ENCODE assay signal across 17 cellular contexts in genomic region chr1:33957854-33958253, GRCh38.
DNase-seq lines count a peak whose midpoint lies in the region; ATAC-seq and TF ChIP-seq lines count a peak whose summit lies in the region.
"Had no signal": no experiment of that assay in that cellular context is flagged by ENCODE, and none has a peak within 500 bp of the region (broad histone marks: within the 10 kb centered on the region; RNA-seq: fewer than 3 reads in every experiment).

No MANE protein-coding gene starts in this region.

- intact Hi-C loops in posterior cingulate gyrus (cut with DNase I) = no loop called here

- H3K4me2 ChIP-seq in hepatocyte = no peak overlapping the region

- H3K27me3 Mint-ChIP-seq in activated T-cell treated with anti-CD3 and anti-CD28 coated beads, Interleukin-2, amount 50 U/mL, for 4 hours (ENCODE audit: low read depth) = no peaks in the 10 kb centered on the region
- H3K27me3 Mint-ChIP-seq: CD4-positive, CD25-positive, alpha-beta regulatory T cell had no signal

- TF ChIP-seq CTCF in omental fat pad (IDR thresholded peaks at IDR 0.05) (no peak), hepatocyte (IDR thresholded peaks at IDR 0.05; ENCODE audit: poor library complexity) (no peak)

- peaks cover 4% of the 10 kb centered on the region for H3K27me3 ChIP-seq in hepatocyte
- H3K27me3 ChIP-seq: SJCRH30 had no signal

- H3K27ac ChIP-seq in caudate nucleus (ENCODE audit: low read depth, low read length) = no peak overlapping the region
- no peak overlapping the region for H3K27ac ChIP-seq in hepatocyte
- H3K27ac ChIP-seq: SJCRH30 had no signal

- no peaks in the 10 kb centered on the region for H3K79me2 ChIP-seq in hepatocyte

- H3K4me1 ChIP-seq in hepatocyte (ENCODE audit: insufficient read depth) = no peaks in the 10 kb centered on the region
- H3K4me1 ChIP-seq: SJCRH30 had no signal

- H3K36me3 ChIP-seq in hepatocyte (replicated peaks; ENCODE audit: insufficient read depth, low read depth) = no peaks in the 10 kb centered on the region
- H3K36me3 ChIP-seq: SJCRH30 had no signal

- WGBS in hepatocyte (ENCODE audit: low lambda C conversion rate, missing lambda C conversion rate) = 92% methylated on average over 6 of the region's 6 CpGs

- no peaks in the 10 kb centered on the region for H4K20me1 ChIP-seq in hepatocyte (ENCODE audit: insufficient read depth, poor library complexity, severe bottlenecking)

- H3K4me3 ChIP-seq in Jurkat, Clone E6-1 (ENCODE audit: low read length) = no peak overlapping the region
- H3K4me3 ChIP-seq in hepatocyte = no peak overlapping the region
- H3K4me3 ChIP-seq: SJCRH30 had no signal

- no peaks in the 10 kb centered on the region for H3K9me3 ChIP-seq in hepatocyte (ENCODE audit: low read depth)
- H3K9me3 ChIP-seq: SJCRH30 had no signal

- no peaks in the 10 kb centered on the region for H3K9me2 ChIP-seq in hepatocyte (replicated peaks; ENCODE audit: insufficient read depth)

- no peak for ATAC-seq in activated T-cell treated with anti-CD3 and anti-CD28 coated beads, Interleukin-2, amount 50 U/mL, for 4 hours
- no peak for ATAC-seq in omental fat pad (ENCODE audit: low FRiP score)
- ATAC-seq: PC-3 had no signal

- H3K9me3 Mint-ChIP-seq in activated T-cell treated with anti-CD3 and anti-CD28 coated beads, Interleukin-2, amount 50 U/mL, for 4 hours = no peaks in the 10 kb centered on the region

- H3K4me1 Mint-ChIP-seq in activated T-cell treated with anti-CD3 and anti-CD28 coated beads, Interleukin-2, amount 50 U/mL, for 4 hours (ENCODE audit: low read depth) = no peaks in the 10 kb centered on the region
- H3K4me1 Mint-ChIP-seq: B cell; CD4-positive, CD25-positive, alpha-beta regulatory T cell had no signal

- H3K4me3 Mint-ChIP-seq in activated T-cell treated with anti-CD3 and anti-CD28 coated beads, Interleukin-2, amount 50 U/mL, for 4 hours = no peak overlapping the region
- H3K4me3 Mint-ChIP-seq: B cell; CD4-positive, CD25-positive, alpha-beta regulatory T cell had no signal

- no peaks in the 10 kb centered on the region for H3K36me3 Mint-ChIP-seq in activated T-cell treated with anti-CD3 and anti-CD28 coated beads, Interleukin-2, amount 50 U/mL, for 4 hours (ENCODE audit: insufficient read depth)
- H3K36me3 Mint-ChIP-seq: CD4-positive, CD25-positive, alpha-beta regulatory T cell had no signal

- peak; percentile 3 for DNase-seq in Jurkat, Clone E6-1 (ENCODE audit: low read depth, low spot score)
- peak; percentile 29 for DNase-seq in NCI-H2227 treated with DMSO at 0.1 percent for 48 hours (lab: John Stamatoyannopoulos, UW)
- DNase-seq in caudate nucleus (lab: John Stamatoyannopoulos, UW) = peak in 46 of 61 donors; percentile 8 to 93 (median 48)
- DNase-seq in posterior cingulate gyrus = peak in 8 of 10 donors; percentile 38 to 92 (median 64)
- no peak for DNase-seq in activated T-cell treated with anti-CD3 and anti-CD28 coated beads, Interleukin-2, amount 50 U/mL, for 4 hours
- DNase-seq in omental fat pad (ENCODE audit: low spot score) = no peak
- DNase-seq in hepatocyte (ENCODE audit: low spot score) = no peak
- DNase-seq: CD4-positive, CD25-positive, alpha-beta regulatory T cell; DMS79 treated with DMSO at 0.1 percent for 48 hours; HCEC 1CT; NCI-H1436; NCI-H2029 treated with DMSO at 0.1 percent for 48 hours; NCI-H226; NCI-H526; PC-3; SJCRH30 had no signal

- H2AFZ ChIP-seq in hepatocyte = no peak overlapping the region

Comparison
In these comparisons a context has a peak if more than half of its experiments do, and no peak if none do; other contexts are left out.
1. DNase-seq: peak in Jurkat, Clone E6-1 (single experiment), NCI-H2227 treated with DMSO at 0.1 percent for 48 hours (single experiment), caudate nucleus (46 of 61) and posterior cingulate gyrus (8 of 10); none in activated T-cell treated with anti-CD3 and anti-CD28 coated beads, Interleukin-2, amount 50 U/mL, for 4 hours (single experiment), omental fat pad (single experiment) and hepatocyte (single experiment).